In genomic region chr2:200608341-200609026, GRCh38 we compare ENCODE assay signal across 1 cellular context.
TF ChIP-seq lines count a peak whose summit lies in the region.

No MANE protein-coding gene starts in this region.

TF ChIP-seq in HepG2, 621 proteins besides CTCF, POLR2A, EP300 and RAD21:
- peak; percentile 39 for TF ChIP-seq ZNF629 (CRISPR knock-in tag; conservative IDR thresholded peaks at IDR 0.05)
- no peak for TF ChIP-seq KLF15 (CRISPR knock-in tag; IDR thresholded peaks at IDR 0.05; ENCODE audit: borderline replicate concordance)
- TF ChIP-seq, protein P1, sequence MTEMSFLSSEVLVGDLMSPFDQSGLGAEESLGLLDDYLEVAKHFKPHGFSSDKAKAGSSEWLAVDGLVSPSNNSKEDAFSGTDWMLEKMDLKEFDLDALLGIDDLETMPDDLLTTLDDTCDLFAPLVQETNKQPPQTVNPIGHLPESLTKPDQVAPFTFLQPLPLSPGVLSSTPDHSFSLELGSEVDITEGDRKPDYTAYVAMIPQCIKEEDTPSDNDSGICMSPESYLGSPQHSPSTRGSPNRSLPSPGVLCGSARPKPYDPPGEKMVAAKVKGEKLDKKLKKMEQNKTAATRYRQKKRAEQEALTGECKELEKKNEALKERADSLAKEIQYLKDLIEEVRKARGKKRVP (CRISPR knock-in tag; IDR thresholded peaks at IDR 0.05) = no peak
- no peak for TF ChIP-seq JUN (CRISPR knock-in tag; IDR thresholded peaks at IDR 0.05)
- TF ChIP-seq GABPB1 (CRISPR knock-in tag; IDR thresholded peaks at IDR 0.05) = no peak
- no peak for TF ChIP-seq DR1 (CRISPR knock-in tag; IDR thresholded peaks at IDR 0.05)
- no peak for TF ChIP-seq MATR3 (CRISPR knock-in tag; IDR thresholded peaks at IDR 0.05)
